In genomic region chr2:124540805-124541204, GRCh38 we compare ENCODE assay signal across 4 cellular contexts.
"Had no signal": no experiment of that assay in that cellular context is flagged by ENCODE, and none has a peak within 500 bp of the region (broad histone marks: within the 10 kb centered on the region; RNA-seq: fewer than 3 reads in every experiment).

No MANE protein-coding gene starts in this region.

- H3K4me1 ChIP-seq: HAP-1 had no signal

- H3K9ac ChIP-seq: GM23248 had no signal

- H3K4me3 ChIP-seq: GM23248, HAP-1, K562 had no signal

- H3K9me3 ChIP-seq: HAP-1 had no signal

- ATAC-seq: K562 had no signal

- H2AFZ ChIP-seq: GM23248 had no signal

- H3K36me3 ChIP-seq: HAP-1 had no signal

- DNase-seq: GM23248, IMR-90 had no signal

- H3K27ac ChIP-seq: GM23248 had no signal
